ENCODE assay signal across 8 cellular contexts in the genomic region with DNA sequence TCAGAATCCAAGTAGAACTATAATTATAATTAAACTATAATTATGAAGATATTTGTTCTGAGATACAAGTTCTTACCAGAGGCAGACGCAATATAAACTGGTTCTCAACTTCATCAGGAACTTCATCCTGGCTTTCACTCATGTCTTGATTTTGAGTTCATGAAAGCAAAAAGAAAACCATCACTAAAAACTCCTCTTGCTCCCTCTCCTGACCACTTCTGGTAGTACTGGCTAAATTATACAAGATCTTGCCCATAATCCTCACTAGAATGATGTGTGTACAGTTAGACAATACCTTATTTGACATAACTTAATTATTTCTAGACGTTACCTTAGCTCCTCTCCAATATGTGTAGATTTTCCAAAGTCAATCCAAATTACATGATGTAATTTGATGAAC. TPM values are rescaled to one million over a fixed set of nuclear protein-coding genes. Genes with fewer than 3 reads are reported as not detected.
A peak's percentile ranks its signal among the peaks of the same experiment; 100 is the strongest.
DNase-seq lines count a peak whose midpoint lies in the region; ATAC-seq and TF ChIP-seq lines count a peak whose summit lies in the region.

No MANE protein-coding gene starts in this region.

- TF ChIP-seq CTCF in DND-41 (IDR thresholded peaks at IDR 0.05; ENCODE audit: borderline replicate concordance, extremely low read depth, low read length, poor library complexity, severe bottlenecking) (peak; percentile 67), transverse colon (IDR thresholded peaks at IDR 0.05) (peak; percentile 41 to 56 (median 47))
- peak; percentile 54 for TF ChIP-seq CTCF in activated CD8-positive, alpha-beta T cell treated with anti-CD3 and anti-CD28 coated beads for 36 hours (IDR thresholded peaks at IDR 0.05)

- in situ Hi-C loops in transverse colon (cut with MboI; ENCODE audit: low pct_ligation_motif_present in 1 of 4, low pct_unique_long_range_greater_than_20kb in 1 of 4, low sequenced_read_pairs in 3 of 4) = no loop called here

- DNase-seq in DND-41 (no peak), NCI-H1694 (lab: John Stamatoyannopoulos, UW) (peak; percentile 31), inferior parietal cortex (ENCODE audit: extremely low spot score) (peak; percentile 71), transverse colon (no peak), C1 segment of cervical spinal cord (lab: John Stamatoyannopoulos, UW) (no peak)
- peak; percentile 13 for DNase-seq in activated CD8-positive, alpha-beta T cell treated with anti-CD3 and anti-CD28 coated beads for 36 hours

- POLR2A ChIA-PET in activated CD8-positive, alpha-beta T cell treated with anti-CD3 and anti-CD28 coated beads for 36 hours (lab: Charles Lee) = no interaction called here

- no peaks in the 10 kb centered on the region for H3K9me3 ChIP-seq in DND-41 (ENCODE audit: insufficient read depth, low read length, severe bottlenecking)
- H3K9me3 ChIP-seq in transverse colon = no peaks in the 10 kb centered on the region

- H3K79me2 ChIP-seq in DND-41 (ENCODE audit: insufficient read depth, low read length) = no peaks in the 10 kb centered on the region

- H3K4me1 ChIP-seq in DND-41 (ENCODE audit: insufficient read depth, low read length) = no peaks in the 10 kb centered on the region
- H3K4me1 ChIP-seq in transverse colon = no peaks in the 10 kb centered on the region

- CTCF ChIA-PET in activated CD8-positive, alpha-beta T cell treated with anti-CD3 and anti-CD28 coated beads for 36 hours (lab: Charles Lee) = interaction anchor here (0.6 to 1.2 kb wide), 2 partner anchors 161 to 358 kb away, joined by 3 read pairs; no protein-coding TSS in a partner anchor

- H3K4me3 ChIP-seq in DND-41 (ENCODE audit: low read depth in 1 of 2, low read length in 2 of 2) = no peak overlapping the region
- no peak overlapping the region for H3K4me3 ChIP-seq in transverse colon

- H3K27ac Mint-ChIP-seq in activated CD8-positive, alpha-beta T cell treated with anti-CD3 and anti-CD28 coated beads for 36 hours = no peak overlapping the region

- H3K36me3 ChIP-seq in DND-41 (ENCODE audit: insufficient read depth, low read length) = no peaks in the 10 kb centered on the region
- H3K36me3 ChIP-seq in transverse colon = no peaks in the 10 kb centered on the region

- no peak overlapping the region for H3K9ac ChIP-seq in DND-41 (ENCODE audit: low read depth, low read length)

- intact Hi-C loops in activated CD8-positive, alpha-beta T cell treated with anti-CD3 and anti-CD28 coated beads for 36 hours (cut with micrococcal nuclease) = no loop called here
- intact Hi-C loops in transverse colon (cut with DNase I; ENCODE audit: low total_unique reads) = no loop called here

- TF ChIP-seq POLR2A in transverse colon (IDR thresholded peaks at IDR 0.05) = no peak

- H3K36me3 Mint-ChIP-seq in activated CD8-positive, alpha-beta T cell treated with anti-CD3 and anti-CD28 coated beads for 36 hours (ENCODE audit: low read depth) = no peaks in the 10 kb centered on the region

- WGBS in transverse colon (ENCODE audit: low coverage in 1 of 2), 2 donors = 0 to 4% methylated on average over 2 of the region's 2 CpGs

- H2AFZ ChIP-seq in DND-41 (ENCODE audit: low read depth, low read length) = no peak overlapping the region

- H3K27me3 Mint-ChIP-seq in activated CD8-positive, alpha-beta T cell treated with anti-CD3 and anti-CD28 coated beads for 36 hours = peaks cover 3% of the 10 kb centered on the region

- H3K9me3 Mint-ChIP-seq in activated CD8-positive, alpha-beta T cell treated with anti-CD3 and anti-CD28 coated beads for 36 hours = no peaks in the 10 kb centered on the region

- ATAC-seq in DND-41 (ENCODE audit: insufficient read depth, low read depth) = peak; percentile 56; the same call in 2 of the 3 replicates
- ATAC-seq in GM21576 (IDR thresholded peaks at IDR 0.05; ENCODE audit: unreplicated experiment) = peak; percentile 67
- ATAC-seq in activated CD8-positive, alpha-beta T cell treated with anti-CD3 and anti-CD28 coated beads for 36 hours = peak; percentile 68
- no peak for ATAC-seq in GM19463 (IDR thresholded peaks at IDR 0.05; ENCODE audit: unreplicated experiment)

- no peak for TF ChIP-seq EP300 in transverse colon (IDR thresholded peaks at IDR 0.05; ENCODE audit: low read depth)

- H3K4me2 ChIP-seq in DND-41 (ENCODE audit: insufficient read depth, low read length) = no peak overlapping the region

- H3K4me3 Mint-ChIP-seq in activated CD8-positive, alpha-beta T cell treated with anti-CD3 and anti-CD28 coated beads for 36 hours = no peak overlapping the region

- H3K27me3 ChIP-seq in DND-41 (ENCODE audit: insufficient read depth, low read length, poor library complexity) (no peaks in the 10 kb centered on the region), transverse colon (peaks cover 6% of the 10 kb centered on the region)

- H4K20me1 ChIP-seq in DND-41 (ENCODE audit: insufficient read depth, low read length) = no peaks in the 10 kb centered on the region

- no peaks in the 10 kb centered on the region for H3K4me1 Mint-ChIP-seq in activated CD8-positive, alpha-beta T cell treated with anti-CD3 and anti-CD28 coated beads for 36 hours (ENCODE audit: low read depth)

- H3K27ac ChIP-seq in DND-41 (ENCODE audit: low read length) = no peak overlapping the region
- H3K27ac ChIP-seq in transverse colon = no peak overlapping the region

RNA-seq across cellular contexts. Expression of a gene that starts 3.7 kb away (rescaled TPM):
- total RNA-seq in activated CD8-positive, alpha-beta T cell treated with anti-CD3 and anti-CD28 coated beads for 36 hours = not detected
- total RNA-seq in transverse colon = under 1 TPM in 2 of 4 donors, not detected in 2; 0.64 to 0.75 TPM

Comparison
In these comparisons a context has a peak if more than half of its experiments do, and no peak if none do; other contexts are left out.
1. DNase-seq: peak in NCI-H1694 (single experiment), activated CD8-positive, alpha-beta T cell treated with anti-CD3 and anti-CD28 coated beads for 36 hours (single experiment) and inferior parietal cortex (single experiment); none in DND-41 (single experiment), transverse colon (single experiment) and C1 segment of cervical spinal cord (0 of 14).
2. Peak in every context shown above with its lines, with median percentiles within 50 percentile points of each other: CTCF ChIP-seq.